ENCODE assay signal across 23 cellular contexts in genomic region chr6:19668710-19669109, GRCh38.
A peak's percentile ranks its signal among the peaks of the same experiment; 100 is the strongest.
DNase-seq lines count a peak whose midpoint lies in the region; ATAC-seq and TF ChIP-seq lines count a peak whose summit lies in the region.
"Had no signal": no experiment of that assay in that cellular context is flagged by ENCODE, and none has a peak within 500 bp of the region (broad histone marks: within the 10 kb centered on the region; RNA-seq: fewer than 3 reads in every experiment).

No MANE protein-coding gene starts in this region.

- peak overlapping the region; percentile 34 for H3K4me2 ChIP-seq in osteoblast (ENCODE audit: insufficient read depth, low read length)

- intact Hi-C loops in spleen (cut with DNase I; ENCODE audit: low total_unique reads), result no loop called here

- ATAC-seq in GM19463 (IDR thresholded peaks at IDR 0.05; ENCODE audit: unreplicated experiment), result no peak
- ATAC-seq: esophagus mucosa, left lung had no signal

- H3K27me3 ChIP-seq in osteoblast (ENCODE audit: insufficient read depth, low read length), result no peaks in the 10 kb centered on the region
- no peaks in the 10 kb centered on the region for H3K27me3 ChIP-seq in spleen (replicated peaks in 1 of 7)
- H3K27me3 ChIP-seq: adrenal gland, left lung had no signal

- H3K4me1 ChIP-seq in osteoblast (ENCODE audit: insufficient read depth, low read length) (peaks cover 12% of the 10 kb centered on the region), spleen (no peaks in the 10 kb centered on the region)
- H3K4me1 ChIP-seq: adrenal gland, left lung had no signal

- DNase-seq in AG09309 (ENCODE audit: low read depth) (peak; percentile 48), M059J (ENCODE audit: low read depth) (peak; percentile 64), coronary artery (ENCODE audit: low spot score) (no peak), osteoblast (ENCODE audit: insufficient read length, low spot score, missing footprints) (no peak), HPDE6-E6E7 (ENCODE audit: extremely low spot score) (no peak), spleen (no peak)
- DNase-seq in stimulated activated CD4-positive, alpha-beta T cell treated with anti-CD3 and anti-CD28 coated beads, Interleukin-4, amount 100 ng/mL, for 4 hours, result no peak
- DNase-seq: activated gamma-delta T cell treated with Interleukin-2 at 50 U/mL for 16 hours; activated T-cell treated with anti-CD3 and anti-CD28 coated beads for 4 hours; adrenal gland; CD4-positive, alpha-beta memory T cell; central memory CD4-positive, alpha-beta T cell; DMS153; effector CD4-positive, alpha-beta T cell; glutamatergic neuron; KG1; left lung; NCI-H187 treated with DMSO at 0.1 percent for 48 hours; stimulated activated CD8-positive, alpha-beta memory T cell treated with anti-CD3 and anti-CD28 coated beads, Interleukin-4, amount 100 ng/mL, for 48 hours; WERI-Rb-1 had no signal

- H3K4me3 ChIP-seq in AG09309 (ENCODE audit: control insufficient read depth, low read depth, low read length), result no peak overlapping the region
- H3K4me3 ChIP-seq in coronary artery, result peak overlapping the region; percentile 30
- H3K4me3 ChIP-seq in osteoblast (ENCODE audit: insufficient read depth, low read length), result no peak overlapping the region
- H3K4me3 ChIP-seq in spleen, result no peak overlapping the region
- H3K4me3 ChIP-seq: adrenal gland, left lung, SJSA1 had no signal

- no peaks in the 10 kb centered on the region for H3K9me3 ChIP-seq in osteoblast (ENCODE audit: low read depth, low read length)
- H3K9me3 ChIP-seq in spleen, result no peaks in the 10 kb centered on the region
- H3K9me3 ChIP-seq: adrenal gland, left lung had no signal

- no peak overlapping the region for H2AFZ ChIP-seq in osteoblast (ENCODE audit: low read length)

- H3K36me3 ChIP-seq in osteoblast (ENCODE audit: insufficient read depth, low read length) (no peaks in the 10 kb centered on the region), spleen (no peaks in the 10 kb centered on the region)
- H3K36me3 ChIP-seq: adrenal gland, left lung, SJSA1, WERI-Rb-1 had no signal

- no peaks in the 10 kb centered on the region for H3K79me2 ChIP-seq in osteoblast (ENCODE audit: insufficient read depth, low read length)

- TF ChIP-seq CTCF in AG09309 (IDR thresholded peaks at IDR 0.05; ENCODE audit: control insufficient read depth, insufficient read depth, low read depth, low read length, missing control alignments) (no peak), coronary artery (IDR thresholded peaks at IDR 0.05) (no peak), osteoblast (IDR thresholded peaks at IDR 0.05; ENCODE audit: extremely low read depth, low read depth, low read length) (no peak), spleen (IDR thresholded peaks at IDR 0.05 in 8 of 11, conservative IDR thresholded peaks at IDR 0.05 in 3 of 11) (no peak)

- H4K20me1 ChIP-seq in osteoblast (ENCODE audit: insufficient read depth, low read length), result no peaks in the 10 kb centered on the region

- no peak for TF ChIP-seq POLR2A in spleen (IDR thresholded peaks at IDR 0.05)

- peak overlapping the region; percentile 65 to 81 for H3K27ac ChIP-seq in coronary artery
- H3K27ac ChIP-seq in osteoblast (ENCODE audit: low read depth, low read length), result peak overlapping the region; percentile 1
- H3K27ac ChIP-seq in spleen, result no peak overlapping the region
- H3K27ac ChIP-seq: adrenal gland, left lung, SJSA1, WERI-Rb-1 had no signal

Comparison
In these comparisons a context has a peak if more than half of its experiments do, and no peak if none do; other contexts are left out.
1. DNase-seq: peak in AG09309 (single experiment) and M059J (single experiment); none in coronary artery (single experiment), osteoblast (single experiment), stimulated activated CD4-positive, alpha-beta T cell treated with anti-CD3 and anti-CD28 coated beads, Interleukin-4, amount 100 ng/mL, for 4 hours (0 of 2), HPDE6-E6E7 (single experiment) and spleen (single experiment).
2. H3K27ac ChIP-seq: peak in coronary artery (2 of 2) and osteoblast (single experiment); none in spleen (0 of 8).